In genomic region chr5:18744990-18745590, GRCh38 we compare ENCODE assay signal across 7 cellular contexts.
DNase-seq lines count a peak whose midpoint lies in the region; ATAC-seq and TF ChIP-seq lines count a peak whose summit lies in the region.

No MANE protein-coding gene starts in this region.

- H3K36me3 Mint-ChIP-seq in activated T-helper 2 cell treated with anti-CD3 and anti-CD28 coated beads, Interferon-gamma antibody, Interleukin-2, Interleukin-4, amounts not matched to agents 10 μg/mL and 5 μg/mL and 100 μg/mL, durations not matched to agents 14 hours and 24 hours and 36 hours (ENCODE audit: low read depth), result peaks cover 24% of the 10 kb centered on the region

- peak overlapping the region; percentile 29 to 53 (median 41) for H3K4me3 ChIP-seq in skin epidermis

- CTCF ChIA-PET in RWPE1 (lab: Yijun Ruan, JAX), result interaction anchor here (0.6 kb wide), 2 partner anchors 23 to 55 kb away, joined by 3 to 5 read pairs; no protein-coding TSS in a partner anchor

- no peak for TF ChIP-seq CTCF in RWPE1 (conservative IDR thresholded peaks at IDR 0.05; ENCODE audit: low read depth)

- POLR2A ChIA-PET in RWPE1 (lab: Yijun Ruan, JAX; ENCODE audit: low non-redundant PET), result no interaction called here

- no peaks in the 10 kb centered on the region for H3K27me3 Mint-ChIP-seq in activated T-helper 2 cell treated with anti-CD3 and anti-CD28 coated beads, Interferon-gamma antibody, Interleukin-2, Interleukin-4, amounts not matched to agents 10 μg/mL and 5 μg/mL and 100 μg/mL, durations not matched to agents 14 hours and 24 hours and 36 hours (ENCODE audit: low read depth)

- H3K4me1 Mint-ChIP-seq in activated T-helper 2 cell treated with anti-CD3 and anti-CD28 coated beads, Interferon-gamma antibody, Interleukin-2, Interleukin-4, amounts not matched to agents 10 μg/mL and 5 μg/mL and 100 μg/mL, durations not matched to agents 14 hours and 24 hours and 36 hours (ENCODE audit: low read depth), result peaks cover 53% of the 10 kb centered on the region

- H3K27ac Mint-ChIP-seq in activated T-helper 2 cell treated with anti-CD3 and anti-CD28 coated beads, Interferon-gamma antibody, Interleukin-2, Interleukin-4, amounts not matched to agents 10 μg/mL and 5 μg/mL and 100 μg/mL, durations not matched to agents 14 hours and 24 hours and 36 hours, result peak overlapping the region; percentile 95

- ATAC-seq in GM18867 (IDR thresholded peaks at IDR 0.05; ENCODE audit: unreplicated experiment) (peak; percentile 37), HG02623 (IDR thresholded peaks at IDR 0.05; ENCODE audit: unreplicated experiment) (peak; percentile 31)

- H3K9me3 Mint-ChIP-seq in activated T-helper 2 cell treated with anti-CD3 and anti-CD28 coated beads, Interferon-gamma antibody, Interleukin-2, Interleukin-4, amounts not matched to agents 10 μg/mL and 5 μg/mL and 100 μg/mL, durations not matched to agents 14 hours and 24 hours and 36 hours, result peaks cover 2% of the 10 kb centered on the region

- intact Hi-C loops in activated T-helper 2 cell treated with anti-CD3 and anti-CD28 coated beads, Interferon-gamma antibody, Interleukin-2, Interleukin-4, amounts not matched to agents 10 μg/mL and 5 μg/mL and 100 μg/mL, durations not matched to agents 14 hours and 24 hours and 36 hours (cut with micrococcal nuclease), result loop anchor here (1.0 to 2.0 kb wide), 2 partner anchors 7 to 16 kb away; no protein-coding TSS in a partner anchor

- DNase-seq in NCI-H2227 (lab: John Stamatoyannopoulos, UW; ENCODE audit: unreplicated experiment) (peak; percentile 23), DMS114 treated with DMSO at 0.1 percent for 48 hours (lab: John Stamatoyannopoulos, UW; ENCODE audit: unreplicated experiment) (no peak), RWPE1 (ENCODE audit: low spot score) (no peak)
- peak; percentile 37 for DNase-seq in activated T-helper 2 cell treated with anti-CD3 and anti-CD28 coated beads, Interferon-gamma antibody, Interleukin-2, Interleukin-4, amounts not matched to agents 10 μg/mL and 5 μg/mL and 100 μg/mL, durations not matched to agents 14 hours and 24 hours and 36 hours (ENCODE audit: low spot score)

- peak overlapping the region; percentile 89 for H3K4me3 Mint-ChIP-seq in activated T-helper 2 cell treated with anti-CD3 and anti-CD28 coated beads, Interferon-gamma antibody, Interleukin-2, Interleukin-4, amounts not matched to agents 10 μg/mL and 5 μg/mL and 100 μg/mL, durations not matched to agents 14 hours and 24 hours and 36 hours (ENCODE audit: low read depth)

- H3K27ac ChIP-seq in skin epidermis (peak overlapping the region in 12 of 21 experiments; percentile 27 to 86 (median 76)), RWPE1 (no peak overlapping the region)

Comparison
In these comparisons a context has a peak if more than half of its experiments do, and no peak if none do; other contexts are left out.
1. DNase-seq: peak in NCI-H2227 (single experiment) and activated T-helper 2 cell treated with anti-CD3 and anti-CD28 coated beads, Interferon-gamma antibody, Interleukin-2, Interleukin-4, amounts not matched to agents 10 μg/mL and 5 μg/mL and 100 μg/mL, durations not matched to agents 14 hours and 24 hours and 36 hours (single experiment); none in DMS114 treated with DMSO at 0.1 percent for 48 hours (single experiment) and RWPE1 (single experiment).